In genomic region chr9:76692448-76693129, GRCh38 we compare ENCODE assay signal across 14 cellular contexts.
A peak's percentile ranks its signal among the peaks of the same experiment; 100 is the strongest.
DNase-seq lines count a peak whose midpoint lies in the region; ATAC-seq and TF ChIP-seq lines count a peak whose summit lies in the region.
"Had no signal": no experiment of that assay in that cellular context is flagged by ENCODE, and none has a peak within 500 bp of the region (broad histone marks: within the 10 kb centered on the region; RNA-seq: fewer than 3 reads in every experiment).

No MANE protein-coding gene starts in this region.

- no peaks in the 10 kb centered on the region for H3K36me3 Mint-ChIP-seq in activated T-cell treated with anti-CD3 and anti-CD28 coated beads, Interleukin-2, amount 50 U/mL, for 72 hours (ENCODE audit: insufficient read depth in 2 of 2)
- no peaks in the 10 kb centered on the region for H3K36me3 Mint-ChIP-seq in activated T-helper 2 cell treated with anti-CD3 and anti-CD28 coated beads, Interferon-gamma antibody, Interleukin-2, Interleukin-4, amounts not matched to agents 10 μg/mL and 5 μg/mL and 100 μg/mL, durations not matched to agents 14 hours and 24 hours and 36 hours (ENCODE audit: low read depth)
- H3K36me3 Mint-ChIP-seq in CD14-positive monocyte, result no peaks in the 10 kb centered on the region

- TF ChIP-seq POLR2A in upper lobe of left lung (IDR thresholded peaks at IDR 0.05), result no peak

- no peak for TF ChIP-seq EP300 in upper lobe of left lung (IDR thresholded peaks at IDR 0.05)

- H3K27me3 ChIP-seq in upper lobe of left lung, result no peaks in the 10 kb centered on the region
- H3K27me3 ChIP-seq: body of pancreas, tibial nerve had no signal

- no peak overlapping the region for H3K27ac Mint-ChIP-seq in activated T-cell treated with anti-CD3 and anti-CD28 coated beads, Interleukin-2, amount 50 U/mL, for 72 hours
- H3K27ac Mint-ChIP-seq in activated T-helper 2 cell treated with anti-CD3 and anti-CD28 coated beads, Interferon-gamma antibody, Interleukin-2, Interleukin-4, amounts not matched to agents 10 μg/mL and 5 μg/mL and 100 μg/mL, durations not matched to agents 14 hours and 24 hours and 36 hours, result no peak overlapping the region
- H3K27ac Mint-ChIP-seq in CD14-positive monocyte, result no peak overlapping the region

- H3K27me3 Mint-ChIP-seq in activated T-cell treated with anti-CD3 and anti-CD28 coated beads, Interleukin-2, amount 50 U/mL, for 72 hours (ENCODE audit: low read depth), result peaks cover 70% of the 10 kb centered on the region
- H3K27me3 Mint-ChIP-seq in activated T-helper 2 cell treated with anti-CD3 and anti-CD28 coated beads, Interferon-gamma antibody, Interleukin-2, Interleukin-4, amounts not matched to agents 10 μg/mL and 5 μg/mL and 100 μg/mL, durations not matched to agents 14 hours and 24 hours and 36 hours (ENCODE audit: low read depth), result peaks cover 42% of the 10 kb centered on the region
- peaks cover 0 to 2% (median 2%) of the 10 kb centered on the region in 3 donors for H3K27me3 Mint-ChIP-seq in CD14-positive monocyte (ENCODE audit: low read depth in 3 of 3)

- no peak for DNase-seq in activated T-cell treated with anti-CD3 and anti-CD28 coated beads, Interleukin-2, amount 50 U/mL, for 72 hours
- no peak for DNase-seq in activated T-cell treated with anti-CD3 and anti-CD28 coated beads, Interleukin-2, amount 50 U/mL, for 1 hour
- DNase-seq in activated T-helper 2 cell treated with anti-CD3 and anti-CD28 coated beads, Interferon-gamma antibody, Interleukin-2, Interleukin-4, amounts not matched to agents 10 μg/mL and 5 μg/mL and 100 μg/mL, durations not matched to agents 14 hours and 24 hours and 36 hours (ENCODE audit: low spot score), result no peak
- no peak for DNase-seq in left colon
- DNase-seq in CD14-positive monocyte (ENCODE audit: low spot score), result no peak
- DNase-seq in upper lobe of left lung, result no peak
- no peak for DNase-seq in globus pallidus (ENCODE audit: low spot score)
- DNase-seq: body of pancreas; DMS 273 treated with DMSO at 0.1 percent for 48 hours; MV-4-11; stimulated activated CD4-positive, alpha-beta T cell treated with anti-CD3 and anti-CD28 coated beads, Interleukin-12 subunit alpha, Interleukin-12 subunit beta, amount 100 ng/mL, for 4 hours had no signal

- intact Hi-C loops in activated T-helper 2 cell treated with anti-CD3 and anti-CD28 coated beads, Interferon-gamma antibody, Interleukin-2, Interleukin-4, amounts not matched to agents 10 μg/mL and 5 μg/mL and 100 μg/mL, durations not matched to agents 14 hours and 24 hours and 36 hours (cut with micrococcal nuclease), result no loop called here
- intact Hi-C loops in left colon (cut with DNase I, micrococcal nuclease) (no loop called here), CD14-positive monocyte (cut with micrococcal nuclease) (no loop called here)

- no peaks in the 10 kb centered on the region for H3K9me3 Mint-ChIP-seq in activated T-cell treated with anti-CD3 and anti-CD28 coated beads, Interleukin-2, amount 50 U/mL, for 72 hours
- H3K9me3 Mint-ChIP-seq in activated T-helper 2 cell treated with anti-CD3 and anti-CD28 coated beads, Interferon-gamma antibody, Interleukin-2, Interleukin-4, amounts not matched to agents 10 μg/mL and 5 μg/mL and 100 μg/mL, durations not matched to agents 14 hours and 24 hours and 36 hours, result no peaks in the 10 kb centered on the region
- peaks cover 0 to 1% (median 0%) of the 10 kb centered on the region in 7 donors for H3K9me3 Mint-ChIP-seq in CD14-positive monocyte

- peaks cover 0 to 12% (median 10%) of the 10 kb centered on the region in 4 donors for H3K4me1 ChIP-seq in upper lobe of left lung
- H3K4me1 ChIP-seq: body of pancreas had no signal

- no peak for TF ChIP-seq CTCF in CD14-positive monocyte (IDR thresholded peaks at IDR 0.05)
- no peak for TF ChIP-seq CTCF in upper lobe of left lung (IDR thresholded peaks at IDR 0.05)

- H3K27ac ChIP-seq in temporal lobe (ENCODE audit: low read depth, low read length) (peak overlapping the region; percentile 3), upper lobe of left lung (no peak overlapping the region)
- H3K27ac ChIP-seq: body of pancreas, tibial nerve had no signal

- no peaks in the 10 kb centered on the region for H3K36me3 ChIP-seq in upper lobe of left lung
- H3K36me3 ChIP-seq: tibial nerve had no signal

- no peak for ATAC-seq in activated T-cell treated with anti-CD3 and anti-CD28 coated beads, Interleukin-2, amount 50 U/mL, for 72 hours (replicated peaks in 1 of 2)
- ATAC-seq in left colon (peak; percentile 53), upper lobe of left lung (ENCODE audit: low FRiP score in 2 of 2) (no peak)
- ATAC-seq: body of pancreas, left lobe of liver had no signal

- H3K4me3 Mint-ChIP-seq in activated T-cell treated with anti-CD3 and anti-CD28 coated beads, Interleukin-2, amount 50 U/mL, for 72 hours, result peak overlapping the region; percentile 76 to 92
- H3K4me3 Mint-ChIP-seq in activated T-helper 2 cell treated with anti-CD3 and anti-CD28 coated beads, Interferon-gamma antibody, Interleukin-2, Interleukin-4, amounts not matched to agents 10 μg/mL and 5 μg/mL and 100 μg/mL, durations not matched to agents 14 hours and 24 hours and 36 hours (ENCODE audit: low read depth), result peak overlapping the region; percentile 75
- H3K4me3 Mint-ChIP-seq in CD14-positive monocyte, result peak overlapping the region in 1 of 2 donors; percentile 98

- peaks cover 23% of the 10 kb centered on the region for H3K4me1 Mint-ChIP-seq in activated T-cell treated with anti-CD3 and anti-CD28 coated beads, Interleukin-2, amount 50 U/mL, for 72 hours (ENCODE audit: low read depth)
- peaks cover 23% of the 10 kb centered on the region for H3K4me1 Mint-ChIP-seq in activated T-helper 2 cell treated with anti-CD3 and anti-CD28 coated beads, Interferon-gamma antibody, Interleukin-2, Interleukin-4, amounts not matched to agents 10 μg/mL and 5 μg/mL and 100 μg/mL, durations not matched to agents 14 hours and 24 hours and 36 hours (ENCODE audit: low read depth)
- peaks cover 68% of the 10 kb centered on the region for H3K4me1 Mint-ChIP-seq in CD14-positive monocyte

- no peaks in the 10 kb centered on the region for H3K9me3 ChIP-seq in upper lobe of left lung
- H3K9me3 ChIP-seq: body of pancreas, tibial nerve had no signal

- H3K4me3 ChIP-seq in upper lobe of left lung, result no peak overlapping the region
- H3K4me3 ChIP-seq: body of pancreas had no signal

- 58 to 80% methylated on average over 9 of the region's 9 CpGs for WGBS in upper lobe of left lung, 2 donors
